8 cellular contexts compared by ENCODE assay signal in genomic region chr6:146785001-146785585, GRCh38.
A peak's percentile ranks its signal among the peaks of the same experiment; 100 is the strongest.
DNase-seq lines count a peak whose midpoint lies in the region; ATAC-seq, FAIRE-seq and TF ChIP-seq lines count a peak whose summit lies in the region.

No MANE protein-coding gene starts in this region.

- H4K20me1 ChIP-seq in K562 (replicated peaks; ENCODE audit: control insufficient read depth, insufficient read depth, low read length) = no peaks in the 10 kb centered on the region

- H2BK120ac ChIP-seq in mesendoderm (ENCODE audit: low read depth, low read length) = no peak overlapping the region

- CTCF ChIA-PET in K562 (lab: Yijun Ruan, JAX; ENCODE audit: low intra/inter-chr PET ratio) = no interaction called here

- H3K4ac ChIP-seq in mesendoderm (ENCODE audit: low read depth, low read length) = no peak overlapping the region

- TF ChIP-seq POLR2A in K562 (conservative IDR thresholded peaks at IDR 0.05) = no peak
- no peak for TF ChIP-seq POLR2A in vagina (IDR thresholded peaks at IDR 0.05)

- H3K36me3 ChIP-seq in heart right ventricle (no peaks in the 10 kb centered on the region), K562 (ENCODE audit: control insufficient read depth, insufficient read depth, low read length) (no peaks in the 10 kb centered on the region), mesendoderm (ENCODE audit: control insufficient read depth, insufficient read depth, low read length) (no peaks in the 10 kb centered on the region), vagina (no peaks in the 10 kb centered on the region)

- in situ Hi-C loops in K562 (cut with MboI) = no loop called here

- peak in 3 of 8 donors; percentile 33 to 60 (median 58) for ATAC-seq in heart right ventricle
- ATAC-seq in GM21723 (IDR thresholded peaks at IDR 0.05; ENCODE audit: unreplicated experiment) = peak; percentile 92
- ATAC-seq in K562 = peak; percentile 99

- no peak for DNase-seq in heart right ventricle
- no peak for DNase-seq in cardiac septum (ENCODE audit: low spot score)
- peak; percentile 14 for DNase-seq in HTR-8/SVneo (ENCODE audit: insufficient read length, low spot score)
- DNase-seq in NOMO-1 treated with DMSO at 0.1 percent for 48 hours (lab: John Stamatoyannopoulos, UW; ENCODE audit: unreplicated experiment) = peak; percentile 71
- DNase-seq in K562 (ENCODE audit: extremely low read depth in 1 of 4, low spot score in 3 of 4) = peak; percentile 20 to 80 (median 40)
- peak; percentile 67 for DNase-seq in mesendoderm
- no peak for DNase-seq in vagina (ENCODE audit: extremely low spot score in 2 of 2)

- no peak overlapping the region for H2BK15ac ChIP-seq in mesendoderm (replicated peaks; ENCODE audit: low read depth)

- H2BK5ac ChIP-seq in mesendoderm (ENCODE audit: low read length) = no peak overlapping the region

- H3K9me1 ChIP-seq in K562 (ENCODE audit: control insufficient read depth, insufficient read depth, low read length) = no peaks in the 10 kb centered on the region

- no peak overlapping the region for H4K5ac ChIP-seq in mesendoderm (ENCODE audit: low read length)

- no peak overlapping the region for H3K4me2 ChIP-seq in K562 (ENCODE audit: insufficient read depth, low read length)
- H3K4me2 ChIP-seq in mesendoderm (ENCODE audit: low read length) = no peak overlapping the region

- no TSS peak for BruUV-seq in K562 (replicated peaks; lab: Mats Ljungman, UMichigan)

- H3K4me1 ChIP-seq in heart right ventricle (no peaks in the 10 kb centered on the region), K562 (replicated peaks in 1 of 2; ENCODE audit: control insufficient read depth in 2 of 2, insufficient read depth in 2 of 2, low read length in 2 of 2) (peaks cover 0 to 3% of the 10 kb centered on the region in 2 experiments; a peak in 1 of 5 replicates), mesendoderm (ENCODE audit: control insufficient read depth, low read depth, low read length) (no peaks in the 10 kb centered on the region), vagina (no peaks in the 10 kb centered on the region)

- no peak overlapping the region for H3K27ac ChIP-seq in heart right ventricle
- no peak overlapping the region for H3K27ac ChIP-seq in K562 (ENCODE audit: extremely low read depth, low read depth, low read length)
- no peak overlapping the region for H3K27ac ChIP-seq in mesendoderm (ENCODE audit: low read depth, low read length)
- no peak overlapping the region for H3K27ac ChIP-seq in vagina

- no peaks in the 10 kb centered on the region for H3K9me3 ChIP-seq in heart right ventricle
- H3K9me3 ChIP-seq in K562 (replicated peaks; ENCODE audit: control insufficient read depth, insufficient read depth, low read depth, low read length) = no peaks in the 10 kb centered on the region
- no peaks in the 10 kb centered on the region for H3K9me3 ChIP-seq in vagina

- no peak for TF ChIP-seq EP300 in K562 (IDR thresholded peaks at IDR 0.05; ENCODE audit: low read length)

- H2AFZ ChIP-seq in K562 (ENCODE audit: low read depth, low read length) = peak overlapping the region; percentile 43

- intact Hi-C loops in heart right ventricle (cut with DNase I) (no loop called here), cardiac septum (cut with DNase I) (no loop called here), K562 (cut with micrococcal nuclease) (no loop called here), vagina (cut with DNase I) (no loop called here)

- H3K79me1 ChIP-seq in mesendoderm (ENCODE audit: low read length) = no peaks in the 10 kb centered on the region

- no peak overlapping the region for H2AK5ac ChIP-seq in mesendoderm (ENCODE audit: low read length)

- POLR2A ChIA-PET in K562 (lab: Yijun Ruan, JAX) = no interaction called here

- H3K18ac ChIP-seq in mesendoderm (ENCODE audit: low read length) = peak overlapping the region; percentile 51

- H3K4me3 ChIP-seq in heart right ventricle (no peak overlapping the region), K562 (no peak overlapping the region), mesendoderm (ENCODE audit: low read length) (no peak overlapping the region), vagina (no peak overlapping the region)

- H3K79me2 ChIP-seq in K562 (ENCODE audit: control insufficient read depth, insufficient read depth, low read length) (no peaks in the 10 kb centered on the region), mesendoderm (ENCODE audit: control insufficient read depth, insufficient read depth, low read length) (no peaks in the 10 kb centered on the region)

- TF ChIP-seq CTCF in heart right ventricle (IDR thresholded peaks at IDR 0.05) (peak in 8 of 9 donors; percentile 30 to 60 (median 45)), K562 (IDR thresholded peaks at IDR 0.05 in 2 of 3, conservative IDR thresholded peaks at IDR 0.05 in 1 of 3; ENCODE audit: insufficient read depth in 2 of 3, low read depth in 1 of 3, low read length in 3 of 3) (peak; percentile 62 to 77 (median 71)), vagina (IDR thresholded peaks at IDR 0.05) (no peak)

- no peak overlapping the region for H3K56ac ChIP-seq in mesendoderm (ENCODE audit: low read length)

- H3K23ac ChIP-seq in mesendoderm (ENCODE audit: low read length) = no peak overlapping the region

- no peaks in the 10 kb centered on the region for H3K27me3 ChIP-seq in heart right ventricle
- no peaks in the 10 kb centered on the region for H3K27me3 ChIP-seq in K562 (ENCODE audit: control insufficient read depth in 2 of 2, insufficient read depth in 2 of 2, low read length in 2 of 2)
- no peaks in the 10 kb centered on the region for H3K27me3 ChIP-seq in mesendoderm (ENCODE audit: insufficient read depth, low read length, poor library complexity)
- H3K27me3 ChIP-seq in vagina = no peaks in the 10 kb centered on the region

- WGBS in heart right ventricle, 2 donors = 36 to 42% methylated on average over 5 of the region's 5 CpGs
- 17% methylated on average over 5 of the region's 5 CpGs for WGBS in K562 (ENCODE audit: insufficient coverage, low coverage, missing lambda C conversion rate)
- no CpG with 5 or more reads among the region's 5 CpGs for WGBS in mesendoderm (ENCODE audit: extremely low coverage, insufficient coverage, low lambda C conversion rate)

- FAIRE-seq in HTR-8/SVneo (lab: Jason Lieb, UNC) = no peak
- FAIRE-seq in K562 (lab: Jason Lieb, UNC) = peak; percentile 85

- TF ChIP-seq RAD21 in K562 (CRISPR knock-in tag; conservative IDR thresholded peaks at IDR 0.05 in 1 of 2, IDR thresholded peaks at IDR 0.05 in 1 of 2) = peak; percentile 49 to 79

- H3K9ac ChIP-seq in K562 (ENCODE audit: insufficient read depth in 1 of 2, low read depth in 2 of 2, low read length in 2 of 2) = no peak overlapping the region
- no peak overlapping the region for H3K9ac ChIP-seq in mesendoderm (ENCODE audit: low read length)

- H4K8ac ChIP-seq in mesendoderm (ENCODE audit: low read depth, low read length) = no peak overlapping the region

TF ChIP-seq in K562, 482 proteins besides CTCF, POLR2A, EP300 and RAD21 (continues in another document):
- TF ChIP-seq ILF3 (IDR thresholded peaks at IDR 0.05; ENCODE audit: borderline replicate concordance) (0 out of 2 replicates have a peak, but pooled peaks have one; percentile 25), EP400 (IDR thresholded peaks at IDR 0.05) (no peak), AFF1 (IDR thresholded peaks at IDR 0.05; ENCODE audit: low read depth in 1 of 2, partially characterized antibody in 2 of 2) (peak in 1 of 2 experiments; percentile 39), STAT5A (IDR thresholded peaks at IDR 0.05; ENCODE audit: borderline replicate concordance, low read length) (peak; percentile 7; the same call in 1 of the 2 replicates), ZNF263 (CRISPR knock-in tag; IDR thresholded peaks at IDR 0.05; ENCODE audit: borderline replicate concordance) (no peak), GABPA (tag; conservative IDR thresholded peaks at IDR 0.05; ENCODE audit: low read depth) (0 out of 2 replicates have a peak, but pooled peaks have one; percentile 14), ZBED1 (IDR thresholded peaks at IDR 0.05) (no peak), MYNN (IDR thresholded peaks at IDR 0.05) (peak; percentile 32; the same call in 1 of the 2 replicates), MYNN (CRISPR knock-in tag; IDR thresholded peaks at IDR 0.05) (no peak), CREB3 (tag; conservative IDR thresholded peaks at IDR 0.05; ENCODE audit: low read depth) (0 out of 2 replicates have a peak, but pooled peaks have one; percentile 6)

Comparison
In these comparisons a context has a peak if more than half of its experiments do, and no peak if none do; other contexts are left out.
1. DNase-seq: peak in HTR-8/SVneo (single experiment), NOMO-1 treated with DMSO at 0.1 percent for 48 hours (single experiment), K562 (4 of 4) and mesendoderm (single experiment); none in heart right ventricle (0 of 2), cardiac septum (single experiment) and vagina (0 of 2).
2. CTCF ChIP-seq: peak in heart right ventricle (8 of 9) and K562 (3 of 3); none in vagina (0 of 3).